In genomic region chr14:95255013-95255412, GRCh38 we compare ENCODE assay signal across 15 cellular contexts.
DNase-seq lines count a peak whose midpoint lies in the region; ATAC-seq, FAIRE-seq and TF ChIP-seq lines count a peak whose summit lies in the region.
"Had no signal": no experiment of that assay in that cellular context is flagged by ENCODE, and none has a peak within 500 bp of the region (broad histone marks: within the 10 kb centered on the region; RNA-seq: fewer than 3 reads in every experiment).

No MANE protein-coding gene starts in this region.

- H3K27me3 Mint-ChIP-seq in CD14-positive monocyte (ENCODE audit: low read depth in 3 of 3) (peaks cover 0 to 5% (median 2%) of the 10 kb centered on the region in 3 donors), T-helper 17 cell (peaks cover 30% of the 10 kb centered on the region)
- H3K27me3 Mint-ChIP-seq: IgD-negative memory B cell, progenitor cell of endocrine pancreas had no signal

- no peak overlapping the region for H2BK20ac ChIP-seq in H1 (ENCODE audit: low read length)

- H3K27ac Mint-ChIP-seq in CD14-positive monocyte (peak overlapping the region in 1 of 7 donors; percentile 46), T-helper 17 cell (no peak overlapping the region)
- H3K27ac Mint-ChIP-seq: IgD-negative memory B cell; stimulated activated effector memory CD8-positive, alpha-beta T cell treated with anti-CD3 and anti-CD28 coated beads, Interleukin-12 subunit alpha, Interleukin-12 subunit beta, amount 100 ng/mL, for 72 hours had no signal

- H3K79me2 ChIP-seq in H1 (ENCODE audit: control insufficient read depth in 1 of 2, insufficient read depth in 2 of 2, low read length in 2 of 2): no peaks in the 10 kb centered on the region

- H3K36me3 Mint-ChIP-seq in CD14-positive monocyte (peaks cover 0 to 3% of the 10 kb centered on the region in 2 donors), T-helper 17 cell (ENCODE audit: low read depth) (no peaks in the 10 kb centered on the region)
- H3K36me3 Mint-ChIP-seq: stimulated activated effector memory CD8-positive, alpha-beta T cell treated with anti-CD3 and anti-CD28 coated beads, Interleukin-12 subunit alpha, Interleukin-12 subunit beta, amount 100 ng/mL, for 72 hours had no signal

- H4K91ac ChIP-seq in H1 (replicated peaks; ENCODE audit: insufficient read length, low read length): no peak overlapping the region

- no peak overlapping the region for H4K5ac ChIP-seq in H1 (ENCODE audit: insufficient read length, low read depth, low read length)

- TF ChIP-seq CTCF in CD14-positive monocyte (IDR thresholded peaks at IDR 0.05) (no peak), H1 (IDR thresholded peaks at IDR 0.05; ENCODE audit: control extremely low read depth in 1 of 3, insufficient read depth in 1 of 3, low read depth in 1 of 3, low read length in 3 of 3) (no peak)

- H3K9me3 Mint-ChIP-seq in CD14-positive monocyte: peaks cover 0 to 3% (median 0%) of the 10 kb centered on the region in 7 donors
- H3K9me3 Mint-ChIP-seq: IgD-negative memory B cell; stimulated activated effector memory CD8-positive, alpha-beta T cell treated with anti-CD3 and anti-CD28 coated beads, Interleukin-12 subunit alpha, Interleukin-12 subunit beta, amount 100 ng/mL, for 72 hours had no signal

- peak overlapping the region; percentile 27; the same call in 1 of the 2 replicates for H3K18ac ChIP-seq in H1 (ENCODE audit: extremely low read depth, low read length)

- POLR2A ChIA-PET in H1 (lab: Charles Lee; ENCODE audit: partially characterized antibody): interaction anchor here (0.9 kb wide), 1 partner anchor 106 kb away, joined by 6 read pairs; no protein-coding TSS in a partner anchor

- H2BK15ac ChIP-seq in H1 (ENCODE audit: low read length): no peak overlapping the region

- H2BK5ac ChIP-seq in H1 (ENCODE audit: low read depth, low read length): peak overlapping the region; percentile 7; the same call in 1 of the 2 replicates

- no peak for FAIRE-seq in H1 (lab: Jason Lieb, UNC)

- TF ChIP-seq RAD21 in H1 (IDR thresholded peaks at IDR 0.05 in 1 of 2, conservative IDR thresholded peaks at IDR 0.05 in 1 of 2; ENCODE audit: low read depth in 2 of 2, low read length in 2 of 2): no peak

- ATAC-seq in GM19468 (IDR thresholded peaks at IDR 0.05; ENCODE audit: extremely low read depth, unreplicated experiment): peak; percentile 37
- no peak for ATAC-seq in HG03432 (IDR thresholded peaks at IDR 0.05; ENCODE audit: unreplicated experiment)
- no peak for ATAC-seq in T-helper 17 cell
- ATAC-seq: stimulated activated effector memory CD8-positive, alpha-beta T cell treated with anti-CD3 and anti-CD28 coated beads, Interleukin-12 subunit alpha, Interleukin-12 subunit beta, amount 100 ng/mL, for 72 hours had no signal

- H3K4me2 ChIP-seq in H1 (ENCODE audit: insufficient read depth in 1 of 2, low read depth in 2 of 2, low read length in 2 of 2): peak overlapping the region; percentile 48 to 62

- H3K36me3 ChIP-seq in HUES64 (ENCODE audit: insufficient read depth, low read length): no peaks in the 10 kb centered on the region
- H3K36me3 ChIP-seq in H1 (ENCODE audit: control insufficient read depth in 2 of 4, insufficient read depth in 4 of 4, low read length in 3 of 4): no peaks in the 10 kb centered on the region; a peak in 1 of 8 replicates
- H3K36me3 ChIP-seq: left ventricle myocardium inferior had no signal

- no peak overlapping the region for H3K9ac ChIP-seq in HUES64 (ENCODE audit: low read depth, low read length)
- no peak overlapping the region for H3K9ac ChIP-seq in H1 (replicated peaks in 1 of 4; ENCODE audit: extremely low read depth in 1 of 4, low read depth in 3 of 4, low read length in 3 of 4)

- no peak overlapping the region for H3K4ac ChIP-seq in H1 (replicated peaks; ENCODE audit: insufficient read length, low read depth, low read length)

- H3K4me1 Mint-ChIP-seq in CD14-positive monocyte (peaks cover 36% of the 10 kb centered on the region), T-helper 17 cell (no peaks in the 10 kb centered on the region)
- H3K4me1 Mint-ChIP-seq: stimulated activated effector memory CD8-positive, alpha-beta T cell treated with anti-CD3 and anti-CD28 coated beads, Interleukin-12 subunit alpha, Interleukin-12 subunit beta, amount 100 ng/mL, for 72 hours had no signal

- H2AFZ ChIP-seq in H1 (ENCODE audit: low read length): no peak overlapping the region

- no peaks in the 10 kb centered on the region for H3K79me1 ChIP-seq in H1 (ENCODE audit: low read depth, low read length)

- no peak overlapping the region for H2BK12ac ChIP-seq in H1 (ENCODE audit: low read depth, low read length)

- WGBS in HUES64: 7% methylated on average over 4 of the region's 4 CpGs
- 24% methylated on average over 4 of the region's 4 CpGs; no CpG with 5 or more reads in 1 of the 2 experiments for WGBS in H1 (ENCODE audit: extremely low coverage in 1 of 2, insufficient coverage in 1 of 2, insufficient read length in 1 of 2, insufficient replicate concordance in 2 of 2, low coverage in 1 of 2, low lambda C conversion rate in 2 of 2, missing lambda C conversion rate in 1 of 2), 2 experiments

- no peaks in the 10 kb centered on the region for H3K27me3 ChIP-seq in HUES64 (ENCODE audit: insufficient read depth, low read length)
- H3K27me3 ChIP-seq in H1 (replicated peaks in 1 of 4; ENCODE audit: control insufficient read depth in 3 of 4, extremely low read depth in 1 of 4, insufficient read depth in 3 of 4, low read length in 3 of 4): no peaks in the 10 kb centered on the region

- peaks cover 0 to 8% of the 10 kb centered on the region in 2 experiments for H4K20me1 ChIP-seq in H1 (replicated peaks in 1 of 2; ENCODE audit: control insufficient read depth in 1 of 2, insufficient read depth in 2 of 2, low read length in 2 of 2)

- no peak overlapping the region for H3K56ac ChIP-seq in H1 (replicated peaks; ENCODE audit: insufficient read length, low read depth, low read length)

- H3K14ac ChIP-seq in H1 (ENCODE audit: insufficient read length): no peak overlapping the region

- CTCF ChIA-PET in H1 (lab: Charles Lee; ENCODE audit: partially characterized antibody): interaction anchor here (1.0 to 1.5 kb wide), 5 partner anchors 27 to 177 kb away, joined by 3 to 4 read pairs (median 4); no protein-coding TSS in a partner anchor

- peak overlapping the region; percentile 66; the same call in 1 of the 2 replicates for H3K27ac ChIP-seq in HUES64 (ENCODE audit: low read depth, low read length)
- no peak overlapping the region for H3K27ac ChIP-seq in H1 (ENCODE audit: low read depth, low read length)
- H3K27ac ChIP-seq: left ventricle myocardium inferior had no signal

- H3K9me3 ChIP-seq in HUES64 (ENCODE audit: insufficient read depth, low read depth, low read length): no peaks in the 10 kb centered on the region
- H3K9me3 ChIP-seq in H1 (ENCODE audit: insufficient read depth in 2 of 2, low read depth in 1 of 2, low read length in 1 of 2): no peaks in the 10 kb centered on the region
- no peaks in the 10 kb centered on the region for H3K9me3 ChIP-seq in T-helper 17 cell (ENCODE audit: control insufficient read depth, low read length, poor library complexity, severe bottlenecking)
- H3K9me3 ChIP-seq: left ventricle myocardium inferior had no signal

- TF ChIP-seq EP300 in H1 (IDR thresholded peaks at IDR 0.05; ENCODE audit: borderline replicate concordance in 1 of 2, low read depth in 2 of 2, low read length in 2 of 2): no peak

- H3K23me2 ChIP-seq in H1 (ENCODE audit: low read depth, low read length): peaks cover 10% of the 10 kb centered on the region; the same call in 1 of the 2 replicates

- peak overlapping the region; percentile 68 for H2BK120ac ChIP-seq in H1 (replicated peaks; ENCODE audit: low read depth, low read length)

- peaks cover 35% of the 10 kb centered on the region for H3K4me1 ChIP-seq in HUES64 (ENCODE audit: insufficient read depth, low read length)
- H3K4me1 ChIP-seq in H1 (replicated peaks in 1 of 4; ENCODE audit: control insufficient read depth in 3 of 4, insufficient read depth in 4 of 4, low read length in 3 of 4): peaks cover 6 to 32% (median 21%) of the 10 kb centered on the region in 4 experiments

- H2AK5ac ChIP-seq in H1 (ENCODE audit: low read depth, low read length): no peak overlapping the region

- DNase-seq in CD14-positive monocyte (ENCODE audit: low spot score) (no peak), H1 (ENCODE audit: low read depth in 1 of 2, low spot score in 2 of 2) (no peak), AML-193 (lab: John Stamatoyannopoulos, UW) (no peak), T-helper 17 cell (no peak)
- DNase-seq in activated effector memory CD4-positive, alpha-beta T cell treated with anti-CD3 and anti-CD28 coated beads, Interleukin-2, amount 50 U/mL, for 16 hours: no peak
- DNase-seq: glutamatergic neuron; left ventricle myocardium inferior; NK-92 treated with Interleukin-12 subunit alpha and Interleukin-12 subunit beta, amount 100 ng/mL, for 24 hours; stimulated activated CD4-positive, alpha-beta T cell treated with anti-CD3 and anti-CD28 coated beads, Interleukin-1b, Interleukin-23, amount 100 ng/mL, for 48 hours had no signal

- H3K4me3 ChIP-seq in HUES64 (ENCODE audit: low read length) (peak overlapping the region; percentile 1), H1 (ENCODE audit: extremely low read depth in 1 of 4, insufficient read depth in 2 of 4, low read depth in 3 of 4, low read length in 4 of 4) (peak overlapping the region in 1 of 4 experiments; percentile 31; a peak in 2 of 8 replicates)
- H3K4me3 ChIP-seq: left ventricle myocardium inferior had no signal

- intact Hi-C loops in CD14-positive monocyte (cut with micrococcal nuclease): no loop called here

- TF ChIP-seq POLR2A in H1 (IDR thresholded peaks at IDR 0.05; ENCODE audit: control extremely low read depth in 1 of 2, low read depth in 2 of 2, low read length in 2 of 2): no peak

- H3K4me3 Mint-ChIP-seq in CD14-positive monocyte: peak overlapping the region; percentile 39 to 48
- H3K4me3 Mint-ChIP-seq in T-helper 17 cell: no peak overlapping the region
- H3K4me3 Mint-ChIP-seq: stimulated activated effector memory CD8-positive, alpha-beta T cell treated with anti-CD3 and anti-CD28 coated beads, Interleukin-12 subunit alpha, Interleukin-12 subunit beta, amount 100 ng/mL, for 72 hours had no signal

- no peak overlapping the region for H4K8ac ChIP-seq in H1 (ENCODE audit: extremely low read depth, insufficient read depth, low read length)

- H3K23ac ChIP-seq in H1 (ENCODE audit: insufficient read length): no peak overlapping the region

TF ChIP-seq in H1, 55 proteins besides CTCF, POLR2A, EP300 and RAD21:
- TF ChIP-seq SIX5 (IDR thresholded peaks at IDR 0.05; ENCODE audit: low read depth, low read length) (no peak), GTF2F1 (IDR thresholded peaks at IDR 0.05; ENCODE audit: borderline replicate concordance, low read depth, low read length) (no peak), RFX5 (IDR thresholded peaks at IDR 0.05; ENCODE audit: borderline replicate concordance, low read depth, low read length) (no peak), NANOG (IDR thresholded peaks at IDR 0.05; ENCODE audit: insufficient read depth, low read depth, low read length, poor library complexity, severe bottlenecking) (peak; percentile 65)
TF ChIP-seq in H1: peak in this region for 1.
